8 cellular contexts compared by ENCODE assay signal in genomic region chr6:44000164-44000842, GRCh38.
DNase-seq lines count a peak whose midpoint lies in the region; ATAC-seq lines count a peak whose summit lies in the region.

No MANE protein-coding gene starts in this region.

- H3K9me3 Mint-ChIP-seq in stimulated activated memory B cell treated with anti-CD40 and anti-IgM and Interleukin-4, amounts not matched to agents 10 μg/mL and 1 μg/mL and 100 μg/mL, for 72 hours: no peaks in the 10 kb centered on the region

- H3K27ac Mint-ChIP-seq in stimulated activated memory B cell treated with anti-CD40 and anti-IgM and Interleukin-4, amounts not matched to agents 10 μg/mL and 1 μg/mL and 100 μg/mL, for 72 hours: peak overlapping the region; percentile 42

- H3K36me3 Mint-ChIP-seq in stimulated activated memory B cell treated with anti-CD40 and anti-IgM and Interleukin-4, amounts not matched to agents 10 μg/mL and 1 μg/mL and 100 μg/mL, for 72 hours: no peaks in the 10 kb centered on the region

- H3K4me1 Mint-ChIP-seq in stimulated activated memory B cell treated with anti-CD40 and anti-IgM and Interleukin-4, amounts not matched to agents 10 μg/mL and 1 μg/mL and 100 μg/mL, for 72 hours: peaks cover 29% of the 10 kb centered on the region

- peaks cover 29% of the 10 kb centered on the region for H3K27me3 Mint-ChIP-seq in stimulated activated memory B cell treated with anti-CD40 and anti-IgM and Interleukin-4, amounts not matched to agents 10 μg/mL and 1 μg/mL and 100 μg/mL, for 72 hours

- peak; percentile 38 for DNase-seq in DMS79 treated with DMSO at 0.1 percent for 48 hours (lab: John Stamatoyannopoulos, UW)
- DNase-seq in NCI-H345 treated with DMSO at 0.1 percent for 48 hours (lab: John Stamatoyannopoulos, UW; ENCODE audit: unreplicated experiment): peak; percentile 20
- peak; percentile 29 for DNase-seq in cerebellar cortex (ENCODE audit: low spot score)
- no peak for DNase-seq in SK-N-DZ (ENCODE audit: low spot score)
- no peak for DNase-seq in NCI-H446 treated with DMSO at 0.1 percent for 48 hours (lab: John Stamatoyannopoulos, UW)
- no peak for DNase-seq in NCI-H2227 (lab: John Stamatoyannopoulos, UW; ENCODE audit: unreplicated experiment)

- peak; percentile 51 for ATAC-seq in GM21529 (IDR thresholded peaks at IDR 0.05; ENCODE audit: unreplicated experiment)
- ATAC-seq in stimulated activated memory B cell treated with anti-CD40 and anti-IgM and Interleukin-4, amounts not matched to agents 10 μg/mL and 1 μg/mL and 100 μg/mL, for 72 hours: peak; percentile 63

- peak overlapping the region; percentile 63 for H3K4me3 Mint-ChIP-seq in stimulated activated memory B cell treated with anti-CD40 and anti-IgM and Interleukin-4, amounts not matched to agents 10 μg/mL and 1 μg/mL and 100 μg/mL, for 72 hours

Comparison
In these comparisons a context has a peak if more than half of its experiments do, and no peak if none do; other contexts are left out.
1. DNase-seq: peak in DMS79 treated with DMSO at 0.1 percent for 48 hours (single experiment), NCI-H345 treated with DMSO at 0.1 percent for 48 hours (single experiment) and cerebellar cortex (single experiment); none in SK-N-DZ (single experiment), NCI-H446 treated with DMSO at 0.1 percent for 48 hours (single experiment) and NCI-H2227 (single experiment).